ENCODE assay signal across 20 cellular contexts in genomic region chr1:17632106-17632505, GRCh38.
DNase-seq lines count a peak whose midpoint lies in the region; ATAC-seq and TF ChIP-seq lines count a peak whose summit lies in the region.
"Had no signal": no experiment of that assay in that cellular context is flagged by ENCODE, and none has a peak within 500 bp of the region (broad histone marks: within the 10 kb centered on the region; RNA-seq: fewer than 3 reads in every experiment).

No MANE protein-coding gene starts in this region.

- intact Hi-C loops in esophagus muscularis mucosa (cut with DNase I) = no loop called here

- H3K9ac ChIP-seq in skeletal muscle satellite cell (ENCODE audit: low read depth, low read length) = no peak overlapping the region

- H3K4me1 ChIP-seq in ACC112 (ENCODE audit: control insufficient read depth, insufficient read depth, low read length, unreplicated experiment) (peaks cover 58% of the 10 kb centered on the region), esophagus muscularis mucosa (peaks cover 14 to 37% (median 21%) of the 10 kb centered on the region in 4 donors), skeletal muscle satellite cell (ENCODE audit: control insufficient read depth, insufficient read depth, low read length) (peaks cover 39% of the 10 kb centered on the region)
- H3K4me1 ChIP-seq: BE2C had no signal

- H2AFZ ChIP-seq in ACC112 (ENCODE audit: low read length, unreplicated experiment) = no peak overlapping the region

- H3K27me3 ChIP-seq in ACC112 (ENCODE audit: insufficient read depth, low read length) = no peaks in the 10 kb centered on the region
- H3K27me3 ChIP-seq in esophagus muscularis mucosa = no peaks in the 10 kb centered on the region
- H3K27me3 ChIP-seq in skeletal muscle satellite cell (ENCODE audit: control insufficient read depth, insufficient read depth, low read length) = no peaks in the 10 kb centered on the region
- H3K27me3 ChIP-seq: BE2C had no signal

- H3K79me2 ChIP-seq in ACC112 (ENCODE audit: control insufficient read depth, insufficient read depth, low read length, unreplicated experiment) = no peaks in the 10 kb centered on the region

- TF ChIP-seq EP300 in esophagus muscularis mucosa (IDR thresholded peaks at IDR 0.05) = no peak

- H3K36me3 ChIP-seq in ACC112 (ENCODE audit: insufficient read depth, low read length) (no peaks in the 10 kb centered on the region), esophagus muscularis mucosa (peaks cover 53 to 100% (median 95%) of the 10 kb centered on the region in 4 donors), skeletal muscle satellite cell (ENCODE audit: insufficient read depth, low read length) (peaks cover 85% of the 10 kb centered on the region)
- H3K36me3 ChIP-seq: BE2C had no signal

- 86% methylated on average over 19 of the region's 19 CpGs for WGBS in esophagus muscularis mucosa

- H3K9me3 ChIP-seq in esophagus muscularis mucosa (no peaks in the 10 kb centered on the region), skeletal muscle satellite cell (replicated peaks; ENCODE audit: low read length) (no peaks in the 10 kb centered on the region)
- H3K9me3 ChIP-seq: BE2C, Caco-2 had no signal

- no peak for TF ChIP-seq POLR2A in esophagus muscularis mucosa (IDR thresholded peaks at IDR 0.05; ENCODE audit: low read depth)

- H3K4me2 ChIP-seq in skeletal muscle satellite cell (ENCODE audit: low read length) = peak overlapping the region; percentile 15

- DNase-seq in M059J (ENCODE audit: low read depth) (peak; percentile 13), esophagus muscularis mucosa (ENCODE audit: extremely low spot score) (no peak), medulla oblongata (ENCODE audit: extremely low spot score) (no peak), NCI-H82 (lab: John Stamatoyannopoulos, UW) (no peak), NCI-H1436 treated with DMSO at 0.1 percent for 48 hours (lab: John Stamatoyannopoulos, UW) (no peak)
- DNase-seq: BE2C; Caco-2; CD4-positive, alpha-beta T cell; DMS 273 treated with DMSO at 0.1 percent for 48 hours; DMS79 treated with DMSO at 0.1 percent for 48 hours; MV-4-11; NCI-H1105 treated with DMSO at 0.1 percent for 48 hours; NCI-H1694; NCI-H2081 treated with DMSO at 0.1 percent for 48 hours; NCI-H2171 treated with DMSO at 0.1 percent for 48 hours; NCI-H524 treated with DMSO at 0.1 percent for 48 hours; Right ventricle myocardium superior had no signal

- TF ChIP-seq CTCF in esophagus muscularis mucosa (IDR thresholded peaks at IDR 0.05) = no peak

- ATAC-seq in GM18868 (IDR thresholded peaks at IDR 0.05; ENCODE audit: unreplicated experiment) = no peak

- H3K27ac ChIP-seq in ACC112 (ENCODE audit: low read depth, low read length) (peak overlapping the region; percentile 94), esophagus muscularis mucosa (replicated peaks in 1 of 4) (peak overlapping the region in 3 of 4 donors; percentile 38 to 72 (median 47))

- H3K4me3 ChIP-seq in ACC112 (ENCODE audit: low read depth, low read length) (no peak overlapping the region), esophagus muscularis mucosa (no peak overlapping the region), skeletal muscle satellite cell (ENCODE audit: low read length) (no peak overlapping the region)
